2 cellular contexts compared by ENCODE assay signal in the genomic region with DNA sequence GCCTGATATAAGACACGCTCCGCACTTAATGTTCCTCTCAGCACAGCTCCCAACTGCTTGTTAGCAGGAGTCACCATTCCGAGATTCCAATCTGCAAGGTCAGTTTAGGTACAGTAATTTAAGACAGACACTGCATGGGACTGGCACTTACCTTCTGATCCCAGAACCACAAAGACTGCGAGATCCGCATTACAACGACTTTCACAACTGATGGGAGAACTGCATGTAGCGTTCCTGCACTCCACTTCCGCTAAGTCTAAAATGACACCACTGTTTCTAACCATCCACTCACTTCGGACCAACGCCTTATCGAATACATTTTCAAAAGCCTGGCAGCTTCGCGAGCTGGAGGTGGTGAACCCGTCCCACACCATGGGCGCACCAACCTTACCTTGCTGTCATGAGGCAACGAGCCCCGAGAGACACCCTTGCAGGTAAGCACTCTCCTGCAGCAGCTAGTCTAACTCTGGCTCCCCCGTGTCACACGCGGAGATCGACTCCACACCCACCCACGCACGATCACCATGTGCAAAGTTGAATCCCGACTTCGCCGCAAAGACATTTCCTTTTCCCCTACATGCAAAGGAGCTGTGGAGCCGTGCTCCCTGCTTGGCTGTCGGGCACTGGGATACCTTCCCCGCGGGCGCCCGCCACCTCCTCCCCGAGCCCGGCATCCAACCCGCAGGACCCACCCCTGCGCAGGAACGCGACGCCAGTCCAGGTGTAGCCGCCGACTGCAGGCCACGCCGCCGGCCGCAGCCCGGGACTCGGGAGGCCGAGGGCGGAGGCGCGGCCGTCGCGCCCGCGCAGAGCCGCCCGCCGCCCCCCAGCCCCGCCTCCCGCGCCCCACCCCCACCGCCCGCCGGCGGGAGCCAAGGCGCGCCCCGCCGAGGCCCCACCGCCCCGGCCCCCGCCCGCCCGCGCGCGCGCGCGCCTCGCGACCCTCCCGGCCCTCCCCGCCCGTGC.
TF ChIP-seq lines count a peak whose summit lies in the region.

No MANE protein-coding gene starts in this region.

TF ChIP-seq in HCT116, 20 proteins besides CTCF, POLR2A, EP300 and RAD21:
- TF ChIP-seq, protein P1, sequence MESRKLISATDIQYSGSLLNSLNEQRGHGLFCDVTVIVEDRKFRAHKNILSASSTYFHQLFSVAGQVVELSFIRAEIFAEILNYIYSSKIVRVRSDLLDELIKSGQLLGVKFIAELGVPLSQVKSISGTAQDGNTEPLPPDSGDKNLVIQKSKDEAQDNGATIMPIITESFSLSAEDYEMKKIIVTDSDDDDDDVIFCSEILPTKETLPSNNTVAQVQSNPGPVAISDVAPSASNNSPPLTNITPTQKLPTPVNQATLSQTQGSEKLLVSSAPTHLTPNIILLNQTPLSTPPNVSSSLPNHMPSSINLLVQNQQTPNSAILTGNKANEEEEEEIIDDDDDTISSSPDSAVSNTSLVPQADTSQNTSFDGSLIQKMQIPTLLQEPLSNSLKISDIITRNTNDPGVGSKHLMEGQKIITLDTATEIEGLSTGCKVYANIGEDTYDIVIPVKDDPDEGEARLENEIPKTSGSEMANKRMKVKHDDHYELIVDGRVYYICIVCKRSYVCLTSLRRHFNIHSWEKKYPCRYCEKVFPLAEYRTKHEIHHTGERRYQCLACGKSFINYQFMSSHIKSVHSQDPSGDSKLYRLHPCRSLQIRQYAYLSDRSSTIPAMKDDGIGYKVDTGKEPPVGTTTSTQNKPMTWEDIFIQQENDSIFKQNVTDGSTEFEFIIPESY (IDR thresholded peaks at IDR 0.05; ENCODE audit: extremely low read depth, insufficient replicate concordance, low read length) = no peak
- TF ChIP-seq ZFX (IDR thresholded peaks at IDR 0.05) = no peak
- TF ChIP-seq EZH2 (IDR thresholded peaks at IDR 0.05) = no peak
- TF ChIP-seq ZNF274 (IDR thresholded peaks at IDR 0.05; ENCODE audit: low read depth, low read length) = no peak
- TF ChIP-seq SIN3A (IDR thresholded peaks at IDR 0.05; ENCODE audit: low read depth) = peak; percentile 36
- no peak for TF ChIP-seq FOSL1 (IDR thresholded peaks at IDR 0.05; ENCODE audit: low read depth)
- TF ChIP-seq, protein P2, sequence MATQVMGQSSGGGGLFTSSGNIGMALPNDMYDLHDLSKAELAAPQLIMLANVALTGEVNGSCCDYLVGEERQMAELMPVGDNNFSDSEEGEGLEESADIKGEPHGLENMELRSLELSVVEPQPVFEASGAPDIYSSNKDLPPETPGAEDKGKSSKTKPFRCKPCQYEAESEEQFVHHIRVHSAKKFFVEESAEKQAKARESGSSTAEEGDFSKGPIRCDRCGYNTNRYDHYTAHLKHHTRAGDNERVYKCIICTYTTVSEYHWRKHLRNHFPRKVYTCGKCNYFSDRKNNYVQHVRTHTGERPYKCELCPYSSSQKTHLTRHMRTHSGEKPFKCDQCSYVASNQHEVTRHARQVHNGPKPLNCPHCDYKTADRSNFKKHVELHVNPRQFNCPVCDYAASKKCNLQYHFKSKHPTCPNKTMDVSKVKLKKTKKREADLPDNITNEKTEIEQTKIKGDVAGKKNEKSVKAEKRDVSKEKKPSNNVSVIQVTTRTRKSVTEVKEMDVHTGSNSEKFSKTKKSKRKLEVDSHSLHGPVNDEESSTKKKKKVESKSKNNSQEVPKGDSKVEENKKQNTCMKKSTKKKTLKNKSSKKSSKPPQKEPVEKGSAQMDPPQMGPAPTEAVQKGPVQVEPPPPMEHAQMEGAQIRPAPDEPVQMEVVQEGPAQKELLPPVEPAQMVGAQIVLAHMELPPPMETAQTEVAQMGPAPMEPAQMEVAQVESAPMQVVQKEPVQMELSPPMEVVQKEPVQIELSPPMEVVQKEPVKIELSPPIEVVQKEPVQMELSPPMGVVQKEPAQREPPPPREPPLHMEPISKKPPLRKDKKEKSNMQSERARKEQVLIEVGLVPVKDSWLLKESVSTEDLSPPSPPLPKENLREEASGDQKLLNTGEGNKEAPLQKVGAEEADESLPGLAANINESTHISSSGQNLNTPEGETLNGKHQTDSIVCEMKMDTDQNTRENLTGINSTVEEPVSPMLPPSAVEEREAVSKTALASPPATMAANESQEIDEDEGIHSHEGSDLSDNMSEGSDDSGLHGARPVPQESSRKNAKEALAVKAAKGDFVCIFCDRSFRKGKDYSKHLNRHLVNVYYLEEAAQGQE (IDR thresholded peaks at IDR 0.05; ENCODE audit: low read depth) = no peak
- TF ChIP-seq, protein P3, sequence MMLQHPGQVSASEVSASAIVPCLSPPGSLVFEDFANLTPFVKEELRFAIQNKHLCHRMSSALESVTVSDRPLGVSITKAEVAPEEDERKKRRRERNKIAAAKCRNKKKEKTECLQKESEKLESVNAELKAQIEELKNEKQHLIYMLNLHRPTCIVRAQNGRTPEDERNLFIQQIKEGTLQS (IDR thresholded peaks at IDR 0.05) = no peak
- TF ChIP-seq, protein P4, sequence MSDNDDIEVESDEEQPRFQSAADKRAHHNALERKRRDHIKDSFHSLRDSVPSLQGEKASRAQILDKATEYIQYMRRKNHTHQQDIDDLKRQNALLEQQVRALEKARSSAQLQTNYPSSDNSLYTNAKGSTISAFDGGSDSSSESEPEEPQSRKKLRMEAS (IDR thresholded peaks at IDR 0.05) = peak; percentile 52
- TF ChIP-seq CBX3 (IDR thresholded peaks at IDR 0.05; ENCODE audit: low read depth) = no peak
- TF ChIP-seq EGR1 (IDR thresholded peaks at IDR 0.05; ENCODE audit: low read depth) = peak; percentile 70
- no peak for TF ChIP-seq EZH2phosphoT487 (IDR thresholded peaks at IDR 0.05; ENCODE audit: borderline replicate concordance)
- no peak for TF ChIP-seq SRF (IDR thresholded peaks at IDR 0.05; ENCODE audit: low read depth)
- peak; percentile 18 for TF ChIP-seq TCF7L2 (IDR thresholded peaks at IDR 0.05; ENCODE audit: borderline replicate concordance, extremely low read depth, insufficient read depth, insufficient read length)
- no peak for TF ChIP-seq JUND (IDR thresholded peaks at IDR 0.05)

TF ChIP-seq in K562, 482 proteins besides CTCF, POLR2A, EP300 and RAD21 (continues in another document):
- TF ChIP-seq XRCC4 (IDR thresholded peaks at IDR 0.05; ENCODE audit: extremely low read depth, insufficient read depth, insufficient read length) (no peak), ILK (tag; IDR thresholded peaks at IDR 0.05; ENCODE audit: borderline replicate concordance, low read depth) (no peak), ZSCAN29 (IDR thresholded peaks at IDR 0.05) (no peak), FOXP1 (CRISPR knock-in tag; IDR thresholded peaks at IDR 0.05) (peak; percentile 18), NCOR1 (IDR thresholded peaks at IDR 0.05) (no peak), TAF7 (tag; IDR thresholded peaks at IDR 0.05) (no peak), SMARCE1 (IDR thresholded peaks at IDR 0.05) (0 out of 2 replicates have a peak, but pooled peaks have one; percentile 23), RBBP5 (IDR thresholded peaks at IDR 0.05; ENCODE audit: borderline replicate concordance, insufficient read depth, low read length, poor library complexity, severe bottlenecking) (no peak), SAFB (IDR thresholded peaks at IDR 0.05; ENCODE audit: borderline replicate concordance, low read depth, low read length) (peak; percentile 57; the same call in 1 of the 2 replicates), ZFX (CRISPR knock-in tag; IDR thresholded peaks at IDR 0.05) (peak; percentile 50), NR2C2 (CRISPR knock-in tag; IDR thresholded peaks at IDR 0.05) (peak; percentile 55; the same call in 1 of the 2 replicates), NR2C2 (tag; IDR thresholded peaks at IDR 0.05) (no peak), HDAC1 (IDR thresholded peaks at IDR 0.05) (peak in 1 of 2 experiments; percentile 95; a peak in 2 of 4 replicates), MTA2 (IDR thresholded peaks at IDR 0.05; ENCODE audit: low read depth) (no peak), PCBP2 (IDR thresholded peaks at IDR 0.05; ENCODE audit: low read depth, low read length, poor library complexity, severe bottlenecking) (no peak), HSF4 (CRISPR knock-in tag; IDR thresholded peaks at IDR 0.05; ENCODE audit: borderline replicate concordance) (0 out of 2 replicates have a peak, but pooled peaks have one; percentile 24)
- TF ChIP-seq, protein P5, sequence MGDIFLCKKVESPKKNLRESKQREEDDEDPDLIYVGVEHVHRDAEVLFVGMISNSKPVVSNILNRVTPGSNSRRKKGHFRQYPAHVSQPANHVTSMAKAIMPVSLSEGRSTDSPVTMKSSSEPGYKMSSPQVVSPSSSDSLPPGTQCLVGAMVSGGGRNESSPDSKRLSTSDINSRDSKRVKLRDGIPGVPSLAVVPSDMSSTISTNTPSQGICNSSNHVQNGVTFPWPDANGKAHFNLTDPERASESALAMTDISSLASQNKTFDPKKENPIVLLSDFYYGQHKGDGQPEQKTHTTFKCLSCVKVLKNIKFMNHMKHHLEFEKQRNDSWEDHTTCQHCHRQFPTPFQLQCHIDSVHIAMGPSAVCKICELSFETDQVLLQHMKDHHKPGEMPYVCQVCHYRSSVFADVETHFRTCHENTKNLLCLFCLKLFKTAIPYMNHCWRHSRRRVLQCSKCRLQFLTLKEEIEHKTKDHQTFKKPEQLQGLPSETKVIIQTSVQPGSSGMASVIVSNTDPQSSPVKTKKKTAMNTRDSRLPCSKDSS (IDR thresholded peaks at IDR 0.05; ENCODE audit: low read depth, partially characterized antibody) = no peak
- TF ChIP-seq, protein P6, sequence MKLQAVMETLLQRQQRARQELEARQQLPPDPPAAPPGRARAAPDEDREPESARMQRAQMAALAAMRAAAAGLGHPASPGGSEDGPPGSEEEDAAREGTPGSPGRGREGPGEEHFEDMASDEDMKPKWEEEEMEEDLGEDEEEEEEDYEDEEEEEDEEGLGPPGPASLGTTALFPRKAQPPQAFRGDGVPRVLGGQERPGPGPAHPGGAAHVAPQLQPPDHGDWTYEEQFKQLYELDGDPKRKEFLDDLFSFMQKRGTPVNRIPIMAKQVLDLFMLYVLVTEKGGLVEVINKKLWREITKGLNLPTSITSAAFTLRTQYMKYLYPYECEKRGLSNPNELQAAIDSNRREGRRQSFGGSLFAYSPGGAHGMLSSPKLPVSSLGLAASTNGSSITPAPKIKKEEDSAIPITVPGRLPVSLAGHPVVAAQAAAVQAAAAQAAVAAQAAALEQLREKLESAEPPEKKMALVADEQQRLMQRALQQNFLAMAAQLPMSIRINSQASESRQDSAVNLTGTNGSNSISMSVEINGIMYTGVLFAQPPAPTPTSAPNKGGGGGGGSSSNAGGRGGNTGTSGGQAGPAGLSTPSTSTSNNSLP (IDR thresholded peaks at IDR 0.05; ENCODE audit: borderline replicate concordance, low read depth, low read length) = no peak
- TF ChIP-seq, protein P7, sequence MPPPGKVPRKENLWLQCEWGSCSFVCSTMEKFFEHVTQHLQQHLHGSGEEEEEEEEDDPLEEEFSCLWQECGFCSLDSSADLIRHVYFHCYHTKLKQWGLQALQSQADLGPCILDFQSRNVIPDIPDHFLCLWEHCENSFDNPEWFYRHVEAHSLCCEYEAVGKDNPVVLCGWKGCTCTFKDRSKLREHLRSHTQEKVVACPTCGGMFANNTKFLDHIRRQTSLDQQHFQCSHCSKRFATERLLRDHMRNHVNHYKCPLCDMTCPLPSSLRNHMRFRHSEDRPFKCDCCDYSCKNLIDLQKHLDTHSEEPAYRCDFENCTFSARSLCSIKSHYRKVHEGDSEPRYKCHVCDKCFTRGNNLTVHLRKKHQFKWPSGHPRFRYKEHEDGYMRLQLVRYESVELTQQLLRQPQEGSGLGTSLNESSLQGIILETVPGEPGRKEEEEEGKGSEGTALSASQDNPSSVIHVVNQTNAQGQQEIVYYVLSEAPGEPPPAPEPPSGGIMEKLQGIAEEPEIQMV (tag; conservative IDR thresholded peaks at IDR 0.05; ENCODE audit: low read depth) = no peak
- TF ChIP-seq, protein P8, sequence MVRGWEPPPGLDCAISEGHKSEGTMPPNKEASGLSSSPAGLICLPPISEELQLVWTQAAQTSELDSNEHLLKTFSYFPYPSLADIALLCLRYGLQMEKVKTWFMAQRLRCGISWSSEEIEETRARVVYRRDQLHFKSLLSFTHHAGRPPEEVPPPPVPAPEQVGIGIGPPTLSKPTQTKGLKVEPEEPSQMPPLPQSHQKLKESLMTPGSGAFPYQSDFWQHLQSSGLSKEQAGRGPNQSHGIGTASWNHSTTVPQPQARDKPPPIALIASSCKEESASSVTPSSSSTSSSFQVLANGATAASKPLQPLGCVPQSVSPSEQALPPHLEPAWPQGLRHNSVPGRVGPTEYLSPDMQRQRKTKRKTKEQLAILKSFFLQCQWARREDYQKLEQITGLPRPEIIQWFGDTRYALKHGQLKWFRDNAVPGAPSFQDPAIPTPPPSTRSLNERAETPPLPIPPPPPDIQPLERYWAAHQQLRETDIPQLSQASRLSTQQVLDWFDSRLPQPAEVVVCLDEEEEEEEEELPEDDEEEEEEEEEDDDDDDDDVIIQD (CRISPR knock-in tag; IDR thresholded peaks at IDR 0.05) = no peak
- TF ChIP-seq, protein P9, sequence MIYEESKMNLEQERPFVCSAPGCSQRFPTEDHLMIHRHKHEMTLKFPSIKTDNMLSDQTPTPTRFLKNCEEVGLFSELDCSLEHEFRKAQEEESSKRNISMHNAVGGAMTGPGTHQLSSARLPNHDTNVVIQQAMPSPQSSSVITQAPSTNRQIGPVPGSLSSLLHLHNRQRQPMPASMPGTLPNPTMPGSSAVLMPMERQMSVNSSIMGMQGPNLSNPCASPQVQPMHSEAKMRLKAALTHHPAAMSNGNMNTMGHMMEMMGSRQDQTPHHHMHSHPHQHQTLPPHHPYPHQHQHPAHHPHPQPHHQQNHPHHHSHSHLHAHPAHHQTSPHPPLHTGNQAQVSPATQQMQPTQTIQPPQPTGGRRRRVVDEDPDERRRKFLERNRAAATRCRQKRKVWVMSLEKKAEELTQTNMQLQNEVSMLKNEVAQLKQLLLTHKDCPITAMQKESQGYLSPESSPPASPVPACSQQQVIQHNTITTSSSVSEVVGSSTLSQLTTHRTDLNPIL (CRISPR knock-in tag; IDR thresholded peaks at IDR 0.05) = no peak
- TF ChIP-seq, protein P10, sequence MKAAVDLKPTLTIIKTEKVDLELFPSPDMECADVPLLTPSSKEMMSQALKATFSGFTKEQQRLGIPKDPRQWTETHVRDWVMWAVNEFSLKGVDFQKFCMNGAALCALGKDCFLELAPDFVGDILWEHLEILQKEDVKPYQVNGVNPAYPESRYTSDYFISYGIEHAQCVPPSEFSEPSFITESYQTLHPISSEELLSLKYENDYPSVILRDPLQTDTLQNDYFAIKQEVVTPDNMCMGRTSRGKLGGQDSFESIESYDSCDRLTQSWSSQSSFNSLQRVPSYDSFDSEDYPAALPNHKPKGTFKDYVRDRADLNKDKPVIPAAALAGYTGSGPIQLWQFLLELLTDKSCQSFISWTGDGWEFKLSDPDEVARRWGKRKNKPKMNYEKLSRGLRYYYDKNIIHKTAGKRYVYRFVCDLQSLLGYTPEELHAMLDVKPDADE (conservative IDR thresholded peaks at IDR 0.05; ENCODE audit: control insufficient read depth, low read depth, low read length) = peak; percentile 62; the same call in 1 of the 2 replicates
- TF ChIP-seq, protein P11, sequence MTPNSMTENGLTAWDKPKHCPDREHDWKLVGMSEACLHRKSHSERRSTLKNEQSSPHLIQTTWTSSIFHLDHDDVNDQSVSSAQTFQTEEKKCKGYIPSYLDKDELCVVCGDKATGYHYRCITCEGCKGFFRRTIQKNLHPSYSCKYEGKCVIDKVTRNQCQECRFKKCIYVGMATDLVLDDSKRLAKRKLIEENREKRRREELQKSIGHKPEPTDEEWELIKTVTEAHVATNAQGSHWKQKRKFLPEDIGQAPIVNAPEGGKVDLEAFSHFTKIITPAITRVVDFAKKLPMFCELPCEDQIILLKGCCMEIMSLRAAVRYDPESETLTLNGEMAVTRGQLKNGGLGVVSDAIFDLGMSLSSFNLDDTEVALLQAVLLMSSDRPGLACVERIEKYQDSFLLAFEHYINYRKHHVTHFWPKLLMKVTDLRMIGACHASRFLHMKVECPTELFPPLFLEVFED (CRISPR knock-in tag; conservative IDR thresholded peaks at IDR 0.05) = no peak
